ENCODE assay signal across 1 cellular context in the genomic region with DNA sequence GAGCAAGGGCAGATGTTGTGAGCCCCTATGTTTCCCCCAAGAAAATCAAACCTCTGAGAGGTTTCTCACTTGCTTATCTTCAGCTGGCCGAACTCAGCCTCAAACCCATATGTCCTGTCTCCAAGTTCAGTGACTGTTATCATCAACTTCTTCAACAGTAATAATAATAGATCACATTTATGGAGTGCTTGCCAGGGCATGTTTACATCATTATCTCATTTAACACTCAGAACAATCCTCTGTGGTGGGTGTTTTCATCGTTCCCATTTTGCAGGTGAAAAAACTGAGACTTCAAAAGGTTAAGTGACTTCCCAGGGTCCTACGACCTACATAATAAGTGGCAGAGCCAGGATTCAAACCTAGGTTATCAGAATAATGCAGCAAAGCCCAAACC.
TF ChIP-seq lines count a peak whose summit lies in the region.

No MANE protein-coding gene starts in this region.

TF ChIP-seq in WTC11, 78 proteins besides CTCF, POLR2A, EP300 and RAD21 (continued from another document):
- TF ChIP-seq, protein P1, sequence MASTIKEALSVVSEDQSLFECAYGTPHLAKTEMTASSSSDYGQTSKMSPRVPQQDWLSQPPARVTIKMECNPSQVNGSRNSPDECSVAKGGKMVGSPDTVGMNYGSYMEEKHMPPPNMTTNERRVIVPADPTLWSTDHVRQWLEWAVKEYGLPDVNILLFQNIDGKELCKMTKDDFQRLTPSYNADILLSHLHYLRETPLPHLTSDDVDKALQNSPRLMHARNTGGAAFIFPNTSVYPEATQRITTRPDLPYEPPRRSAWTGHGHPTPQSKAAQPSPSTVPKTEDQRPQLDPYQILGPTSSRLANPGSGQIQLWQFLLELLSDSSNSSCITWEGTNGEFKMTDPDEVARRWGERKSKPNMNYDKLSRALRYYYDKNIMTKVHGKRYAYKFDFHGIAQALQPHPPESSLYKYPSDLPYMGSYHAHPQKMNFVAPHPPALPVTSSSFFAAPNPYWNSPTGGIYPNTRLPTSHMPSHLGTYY (CRISPR knock-in tag; IDR thresholded peaks at IDR 0.05): no peak
- TF ChIP-seq ZNF671 (CRISPR knock-in tag; IDR thresholded peaks at IDR 0.05) (no peak), TEAD4 (CRISPR knock-in tag; IDR thresholded peaks at IDR 0.05) (no peak), SMAD4 (CRISPR knock-in tag; IDR thresholded peaks at IDR 0.05) (no peak)
- TF ChIP-seq, protein P2, sequence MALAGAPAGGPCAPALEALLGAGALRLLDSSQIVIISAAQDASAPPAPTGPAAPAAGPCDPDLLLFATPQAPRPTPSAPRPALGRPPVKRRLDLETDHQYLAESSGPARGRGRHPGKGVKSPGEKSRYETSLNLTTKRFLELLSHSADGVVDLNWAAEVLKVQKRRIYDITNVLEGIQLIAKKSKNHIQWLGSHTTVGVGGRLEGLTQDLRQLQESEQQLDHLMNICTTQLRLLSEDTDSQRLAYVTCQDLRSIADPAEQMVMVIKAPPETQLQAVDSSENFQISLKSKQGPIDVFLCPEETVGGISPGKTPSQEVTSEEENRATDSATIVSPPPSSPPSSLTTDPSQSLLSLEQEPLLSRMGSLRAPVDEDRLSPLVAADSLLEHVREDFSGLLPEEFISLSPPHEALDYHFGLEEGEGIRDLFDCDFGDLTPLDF (CRISPR knock-in tag; IDR thresholded peaks at IDR 0.05): no peak
- TF ChIP-seq, protein P3, sequence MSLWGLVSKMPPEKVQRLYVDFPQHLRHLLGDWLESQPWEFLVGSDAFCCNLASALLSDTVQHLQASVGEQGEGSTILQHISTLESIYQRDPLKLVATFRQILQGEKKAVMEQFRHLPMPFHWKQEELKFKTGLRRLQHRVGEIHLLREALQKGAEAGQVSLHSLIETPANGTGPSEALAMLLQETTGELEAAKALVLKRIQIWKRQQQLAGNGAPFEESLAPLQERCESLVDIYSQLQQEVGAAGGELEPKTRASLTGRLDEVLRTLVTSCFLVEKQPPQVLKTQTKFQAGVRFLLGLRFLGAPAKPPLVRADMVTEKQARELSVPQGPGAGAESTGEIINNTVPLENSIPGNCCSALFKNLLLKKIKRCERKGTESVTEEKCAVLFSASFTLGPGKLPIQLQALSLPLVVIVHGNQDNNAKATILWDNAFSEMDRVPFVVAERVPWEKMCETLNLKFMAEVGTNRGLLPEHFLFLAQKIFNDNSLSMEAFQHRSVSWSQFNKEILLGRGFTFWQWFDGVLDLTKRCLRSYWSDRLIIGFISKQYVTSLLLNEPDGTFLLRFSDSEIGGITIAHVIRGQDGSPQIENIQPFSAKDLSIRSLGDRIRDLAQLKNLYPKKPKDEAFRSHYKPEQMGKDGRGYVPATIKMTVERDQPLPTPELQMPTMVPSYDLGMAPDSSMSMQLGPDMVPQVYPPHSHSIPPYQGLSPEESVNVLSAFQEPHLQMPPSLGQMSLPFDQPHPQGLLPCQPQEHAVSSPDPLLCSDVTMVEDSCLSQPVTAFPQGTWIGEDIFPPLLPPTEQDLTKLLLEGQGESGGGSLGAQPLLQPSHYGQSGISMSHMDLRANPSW (CRISPR knock-in tag; conservative IDR thresholded peaks at IDR 0.05; ENCODE audit: low read depth): no peak
